In the genomic region with DNA sequence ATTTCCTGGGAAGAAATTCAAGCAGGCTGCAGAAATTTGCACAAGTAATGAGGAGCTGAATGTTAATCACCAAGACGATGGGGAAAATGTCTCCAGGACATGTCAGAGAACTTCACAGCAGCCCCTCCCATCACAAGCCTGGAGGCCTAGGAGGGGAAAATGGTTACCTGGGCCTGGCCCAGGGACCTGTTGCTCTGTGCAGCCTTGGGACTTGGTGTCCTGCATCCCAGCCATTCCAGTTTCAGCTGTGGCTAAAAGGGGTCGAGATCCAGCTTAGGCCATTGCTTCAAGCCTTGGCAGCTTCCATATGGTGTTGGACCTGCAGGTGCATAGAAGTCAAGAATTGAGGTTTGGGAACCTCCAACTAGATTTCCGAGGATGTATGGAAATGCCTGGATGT, we compare ENCODE assay signal across 3 cellular contexts. TPM values are rescaled to one million over a fixed set of nuclear protein-coding genes. Genes with fewer than 3 reads are reported as not detected.
"Had no signal": no experiment of that assay in that cellular context is flagged by ENCODE, and none has a peak within 500 bp of the region (broad histone marks: within the 10 kb centered on the region; RNA-seq: fewer than 3 reads in every experiment).

No MANE protein-coding gene starts in this region.

RNA-seq across cellular contexts. Expression of gene ENPP6, which starts 59.3 kb away (rescaled TPM):
- total RNA-seq: activated B cell treated with CpG ODN at 0.5 μM for 24 hours; activated naive CD4-positive, alpha-beta T cell treated with anti-CD3 and anti-CD28 coated beads for 36 hours; body of pancreas had no signal
